8 cellular contexts compared by ENCODE assay signal in genomic region chr14:73713804-73714655, GRCh38. TPM values are rescaled to one million over a fixed set of nuclear protein-coding genes. Genes with fewer than 3 reads are reported as not detected.
DNase-seq lines count a peak whose midpoint lies in the region; ATAC-seq lines count a peak whose summit lies in the region.

Gene PNMA1, minus strand, starts transcription at chr14:73714384. Its CDS starts 745 bp downstream, at chr14:73713639.

- peak; percentile 84 to 92 (median 86) for DNase-seq in CD8-positive, alpha-beta memory T cell
- DNase-seq in HUDEP-2 (lab: John Stamatoyannopoulos, UW; ENCODE audit: unreplicated experiment in 76 of 76) (peak in 73 of 76 experiments; percentile 14 to 89 (median 76)), NT2/D1 (ENCODE audit: low read depth, low spot score) (peak; percentile 56), mesenteric fat pad (ENCODE audit: low spot score) (peak; percentile 95)
- DNase-seq in activated CD8-positive, alpha-beta memory T cell treated with anti-CD3 and anti-CD28 coated beads, Interleukin-2, amount 50 U/mL, for 1 hour (ENCODE audit: extremely low read depth), result peak; percentile 72
- DNase-seq in stimulated activated CD8-positive, alpha-beta memory T cell treated with anti-CD3 and anti-CD28 coated beads, Interleukin-15, amount 100 ng/mL, for 1 hour (ENCODE audit: low read depth), result peak; percentile 58

- H3K4me3 ChIP-seq in CD8-positive, alpha-beta memory T cell (ENCODE audit: low read length), result peak within 1 kb of the TSS; percentile 75
- H3K4me3 ChIP-seq in NT2/D1 (ENCODE audit: insufficient read length, low read depth), result peak within 1 kb of the TSS; percentile 89
- peak within 1 kb of the TSS; percentile 85 for H3K4me3 ChIP-seq in endocrine pancreas (ENCODE audit: control insufficient read depth, insufficient read depth, low read length)

- H3K9me3 ChIP-seq in CD8-positive, alpha-beta memory T cell (ENCODE audit: low read length), result no peaks in the 10 kb centered on the region
- H3K9me3 ChIP-seq in NT2/D1 (ENCODE audit: insufficient read depth, low read length) (no peaks in the 10 kb centered on the region), endocrine pancreas (ENCODE audit: control insufficient read depth, low read length) (no peaks in the 10 kb centered on the region)

- CTCF ChIA-PET in CD8-positive, alpha-beta memory T cell (lab: Charles Lee), result interaction anchor here (0.8 to 3.8 kb wide), 5 partner anchors 14 to 101 kb away, joined by 3 to 26 read pairs (median 3); no protein-coding TSS in a partner anchor

- H3K9me3 Mint-ChIP-seq in CD8-positive, alpha-beta memory T cell, result no peaks in the 10 kb centered on the region

- peak within 1 kb of the TSS; percentile 91 to 99 (median 95) for H3K4me3 Mint-ChIP-seq in CD8-positive, alpha-beta memory T cell

- no peaks in the 10 kb centered on the region for H3K27me3 Mint-ChIP-seq in CD8-positive, alpha-beta memory T cell

- H3K27ac ChIP-seq in CD8-positive, alpha-beta memory T cell (ENCODE audit: low read depth, low read length), result peak within 1 kb of the TSS; percentile 64

- H3K27ac Mint-ChIP-seq in CD8-positive, alpha-beta memory T cell, result peak within 1 kb of the TSS; percentile 93 to 98 (median 98)

- peaks cover 6% of the 10 kb centered on the region for H3K4me1 ChIP-seq in CD8-positive, alpha-beta memory T cell (ENCODE audit: insufficient read depth, low read length)
- peaks cover 5% of the 10 kb centered on the region for H3K4me1 ChIP-seq in NT2/D1 (ENCODE audit: insufficient read depth, insufficient read length)
- peaks cover 5% of the 10 kb centered on the region for H3K4me1 ChIP-seq in endocrine pancreas (ENCODE audit: control insufficient read depth, insufficient read depth, low read length)

- H3K36me3 ChIP-seq in CD8-positive, alpha-beta memory T cell (ENCODE audit: insufficient read depth, low read length), result no peaks in the 10 kb centered on the region
- H3K36me3 ChIP-seq in NT2/D1 (ENCODE audit: insufficient read depth, insufficient read length, low read length), result peaks cover 35% of the 10 kb centered on the region
- no peaks in the 10 kb centered on the region for H3K36me3 ChIP-seq in endocrine pancreas (ENCODE audit: control insufficient read depth, insufficient read depth, low read length)

- H3K36me3 Mint-ChIP-seq in CD8-positive, alpha-beta memory T cell, result peaks cover 0 to 59% (median 2%) of the 10 kb centered on the region in 3 donors

- H3K27me3 ChIP-seq in CD8-positive, alpha-beta memory T cell (ENCODE audit: insufficient read depth, low read length, poor library complexity, severe bottlenecking), result no peaks in the 10 kb centered on the region
- H3K27me3 ChIP-seq in NT2/D1 (ENCODE audit: insufficient read depth, insufficient read length) (no peaks in the 10 kb centered on the region), endocrine pancreas (ENCODE audit: control insufficient read depth, insufficient read depth, low read length) (no peaks in the 10 kb centered on the region)

- H3K9ac ChIP-seq in NT2/D1 (ENCODE audit: insufficient read length, low read depth), result peak within 1 kb of the TSS; percentile 95
- peak within 1 kb of the TSS; percentile 97 for H3K9ac ChIP-seq in endocrine pancreas (ENCODE audit: control insufficient read depth, insufficient read depth, low read length)

- ATAC-seq in GM21367 (IDR thresholded peaks at IDR 0.05; ENCODE audit: unreplicated experiment), result peak; percentile 46

- POLR2A ChIA-PET in CD8-positive, alpha-beta memory T cell (lab: Charles Lee), result interaction anchor here (0.7 to 2.9 kb wide), 8 partner anchors 9 to 223 kb away, joined by 3 to 16 read pairs (median 4); partner anchors contain the start of genes ACOT2, RIOX1 and ZNF410

- H3K4me1 Mint-ChIP-seq in CD8-positive, alpha-beta memory T cell, result peaks cover 29 to 36% (median 34%) of the 10 kb centered on the region in 3 donors

RNA-seq across cellular contexts. Expression of gene PNMA1, which starts in this region (rescaled TPM):
- total RNA-seq in CD8-positive, alpha-beta memory T cell, result 10 to 100 TPM; 56.8 to 61.0 TPM
- 43.7 TPM for polyA plus RNA-seq in CD8-positive, alpha-beta memory T cell
- total RNA-seq in mesenteric fat pad, result 49.3 TPM

Comparison
In these comparisons a context has a peak if more than half of its experiments do, and no peak if none do; other contexts are left out.
1. Peak in every context shown above with its lines: DNase-seq, ATAC-seq, H3K4me3 ChIP-seq and H3K27ac ChIP-seq.